15 cellular contexts compared by ENCODE assay signal in the genomic region with DNA sequence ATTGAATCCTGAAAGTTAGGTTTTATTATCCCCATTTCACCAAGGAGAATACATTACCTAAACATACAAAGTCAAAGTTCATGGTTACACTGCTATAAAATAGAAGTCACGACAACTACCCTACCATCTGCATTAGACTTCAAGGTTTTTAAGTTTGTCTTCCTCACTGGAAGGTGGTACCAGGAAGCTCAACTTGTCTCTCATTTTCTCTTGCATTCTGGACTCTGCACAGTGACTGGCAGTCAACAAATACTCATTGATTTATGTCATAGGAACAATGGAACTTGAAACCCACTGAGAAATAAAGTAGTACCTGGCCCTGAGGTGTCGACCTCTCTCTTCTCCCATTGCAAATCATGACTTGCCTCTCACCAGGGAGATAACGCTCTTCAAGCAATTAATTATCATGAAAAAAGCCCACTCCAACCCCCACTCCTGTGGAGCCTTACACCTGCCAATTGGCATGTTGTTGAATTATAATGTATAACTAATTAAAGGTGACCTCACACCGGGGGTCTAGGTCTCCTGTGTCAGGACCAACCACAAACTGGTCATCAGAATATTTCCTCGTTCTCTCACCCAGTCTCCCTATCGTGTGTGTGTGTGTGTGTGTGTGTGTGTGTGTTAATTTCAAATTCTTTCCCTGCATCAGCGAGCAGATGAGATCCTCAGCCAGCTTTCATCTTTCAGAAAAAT.
DNase-seq lines count a peak whose midpoint lies in the region; ATAC-seq and TF ChIP-seq lines count a peak whose summit lies in the region.
"Had no signal": no experiment of that assay in that cellular context is flagged by ENCODE, and none has a peak within 500 bp of the region (broad histone marks: within the 10 kb centered on the region; RNA-seq: fewer than 3 reads in every experiment).

No MANE protein-coding gene starts in this region.

- peak; percentile 27 for DNase-seq in GM23338 (ENCODE audit: low spot score)
- peak; percentile 29 for DNase-seq in NCI-H2029 (lab: John Stamatoyannopoulos, UW)
- DNase-seq in body of pancreas: no peak
- no peak for DNase-seq in activated T-cell treated with anti-CD3 and anti-CD28 coated beads, Interleukin-2, amount 50 U/mL, for 24 hours
- DNase-seq in A673 (ENCODE audit: low spot score): no peak
- DNase-seq in NCI-H446 treated with DMSO at 0.1 percent for 48 hours (lab: John Stamatoyannopoulos, UW): no peak
- no peak for DNase-seq in A172 (ENCODE audit: low spot score)
- DNase-seq: activated CD4-positive, alpha-beta T cell treated with anti-CD3 and anti-CD28 coated beads, Interleukin-2, amount 10 ng/mL, durations not matched to agents 7 days and 5 days; activated naive CD8-positive, alpha-beta T cell treated with anti-CD3 and anti-CD28 coated beads for 36 hours; DND-41; naive thymus-derived CD8-positive, alpha-beta T cell; psoas muscle; uterus had no signal

- no peaks in the 10 kb centered on the region; the same call in 2 of the 3 replicates for H3K9me3 Mint-ChIP-seq in GM23338
- H3K9me3 Mint-ChIP-seq in activated T-cell treated with anti-CD3 and anti-CD28 coated beads, Interleukin-2, amount 50 U/mL, for 24 hours: no peaks in the 10 kb centered on the region
- H3K9me3 Mint-ChIP-seq: activated CD4-positive, alpha-beta T cell treated with anti-CD3 and anti-CD28 coated beads, Interleukin-2, amount 10 ng/mL, durations not matched to agents 7 days and 5 days; activated naive CD8-positive, alpha-beta T cell treated with anti-CD3 and anti-CD28 coated beads for 36 hours had no signal

- peak; percentile 91 for ATAC-seq in GM23338
- peak; percentile 68 for ATAC-seq in body of pancreas
- ATAC-seq: naive thymus-derived CD8-positive, alpha-beta T cell; SK-N-SH treated with all-trans-retinoic acid at 6 μM for 48 hours had no signal

- H2AFZ ChIP-seq in GM23338: no peak overlapping the region

- no peaks in the 10 kb centered on the region for H3K9me3 ChIP-seq in body of pancreas
- no peaks in the 10 kb centered on the region for H3K9me3 ChIP-seq in muscle layer of duodenum (ENCODE audit: control insufficient read depth in 1 of 2, low read length in 2 of 2)
- H3K9me3 ChIP-seq in A673 (ENCODE audit: low read depth, low read length, poor library complexity, severe bottlenecking): no peaks in the 10 kb centered on the region
- H3K9me3 ChIP-seq: psoas muscle, uterus had no signal

- H3K27me3 ChIP-seq in GM23338 (ENCODE audit: insufficient read depth): no peaks in the 10 kb centered on the region
- H3K27me3 ChIP-seq in body of pancreas: no peaks in the 10 kb centered on the region
- H3K27me3 ChIP-seq in muscle layer of duodenum (ENCODE audit: low read depth, low read length): no peaks in the 10 kb centered on the region
- H3K27me3 ChIP-seq in A673 (replicated peaks; ENCODE audit: insufficient read depth, low read depth, low read length, poor library complexity): no peaks in the 10 kb centered on the region
- H3K27me3 ChIP-seq: uterus had no signal

- H3F3A ChIP-seq in GM23338 (replicated peaks; ENCODE audit: low read depth): no peaks in the 10 kb centered on the region

- H3K27me3 Mint-ChIP-seq in GM23338 (ENCODE audit: insufficient read depth, low read depth, poor library complexity): peaks cover 1% of the 10 kb centered on the region
- peaks cover 4% of the 10 kb centered on the region for H3K27me3 Mint-ChIP-seq in activated T-cell treated with anti-CD3 and anti-CD28 coated beads, Interleukin-2, amount 50 U/mL, for 24 hours
- H3K27me3 Mint-ChIP-seq: activated CD4-positive, alpha-beta T cell treated with anti-CD3 and anti-CD28 coated beads, Interleukin-2, amount 10 ng/mL, durations not matched to agents 7 days and 5 days had no signal

- peak overlapping the region; percentile 16 for H3K27ac Mint-ChIP-seq in GM23338
- H3K27ac Mint-ChIP-seq in activated T-cell treated with anti-CD3 and anti-CD28 coated beads, Interleukin-2, amount 50 U/mL, for 24 hours: no peak overlapping the region
- H3K27ac Mint-ChIP-seq: activated CD4-positive, alpha-beta T cell treated with anti-CD3 and anti-CD28 coated beads, Interleukin-2, amount 10 ng/mL, durations not matched to agents 7 days and 5 days; activated naive CD8-positive, alpha-beta T cell treated with anti-CD3 and anti-CD28 coated beads for 36 hours; naive thymus-derived CD8-positive, alpha-beta T cell had no signal

- BruUV-seq in A673 (replicated peaks; lab: Mats Ljungman, UMichigan): no TSS peak

- H3K27ac ChIP-seq in GM23338 (ENCODE audit: low read depth) (0 out of 2 replicates have a peak overlapping the region, but pooled peaks have one; percentile 10), body of pancreas (no peak overlapping the region), muscle layer of duodenum (ENCODE audit: low read length) (peak overlapping the region; percentile 43), A673 (ENCODE audit: low read depth, low read length, poor library complexity, severe bottlenecking) (no peak overlapping the region)
- H3K27ac ChIP-seq: psoas muscle, uterus had no signal

- no peaks in the 10 kb centered on the region for H3K79me2 ChIP-seq in GM23338 (replicated peaks; ENCODE audit: insufficient read depth)

- H3K4me2 ChIP-seq in GM23338: peak overlapping the region; percentile 59; the same call in 1 of the 2 replicates

- intact Hi-C loops in body of pancreas (cut with DNase I): no loop called here
- intact Hi-C loops in A673 (cut with micrococcal nuclease; ENCODE audit: unreplicated experiment): no loop called here

- 0 out of 2 replicates have a peak overlapping the region, but pooled peaks have one; percentile 23 for H3K4me3 ChIP-seq in GM23338
- no peak overlapping the region for H3K4me3 ChIP-seq in body of pancreas
- H3K4me3 ChIP-seq in muscle layer of duodenum (ENCODE audit: low read depth in 1 of 2, low read length in 2 of 2): no peak overlapping the region
- no peak overlapping the region for H3K4me3 ChIP-seq in A673 (ENCODE audit: low read depth, low read length, poor library complexity, severe bottlenecking)
- H3K4me3 ChIP-seq: psoas muscle, uterus had no signal

- TF ChIP-seq CTCF in GM23338 (conservative IDR thresholded peaks at IDR 0.05; ENCODE audit: low read depth in 2 of 2): no peak
- no peak for TF ChIP-seq CTCF in body of pancreas (IDR thresholded peaks at IDR 0.05)
- TF ChIP-seq CTCF in A673 (conservative IDR thresholded peaks at IDR 0.05; ENCODE audit: low read depth, low read length): no peak

- no peaks in the 10 kb centered on the region for H3K36me3 Mint-ChIP-seq in GM23338 (ENCODE audit: low read depth)
- no peaks in the 10 kb centered on the region for H3K36me3 Mint-ChIP-seq in activated T-cell treated with anti-CD3 and anti-CD28 coated beads, Interleukin-2, amount 50 U/mL, for 24 hours (ENCODE audit: low read depth)
- H3K36me3 Mint-ChIP-seq: activated naive CD8-positive, alpha-beta T cell treated with anti-CD3 and anti-CD28 coated beads for 36 hours; naive thymus-derived CD8-positive, alpha-beta T cell had no signal

- H3K4me1 ChIP-seq in GM23338 (ENCODE audit: insufficient read depth) (peaks cover 22% of the 10 kb centered on the region), body of pancreas (no peaks in the 10 kb centered on the region), muscle layer of duodenum (ENCODE audit: control insufficient read depth in 1 of 2, insufficient read depth in 2 of 2, low read length in 2 of 2) (no peaks in the 10 kb centered on the region), A673 (ENCODE audit: insufficient read depth, low read length, poor library complexity, severe bottlenecking) (no peaks in the 10 kb centered on the region)
- H3K4me1 ChIP-seq: psoas muscle, uterus had no signal

- peak overlapping the region; percentile 38 for H3K4me3 Mint-ChIP-seq in GM23338
- no peak overlapping the region for H3K4me3 Mint-ChIP-seq in activated T-cell treated with anti-CD3 and anti-CD28 coated beads, Interleukin-2, amount 50 U/mL, for 24 hours
- H3K4me3 Mint-ChIP-seq: activated CD4-positive, alpha-beta T cell treated with anti-CD3 and anti-CD28 coated beads, Interleukin-2, amount 10 ng/mL, durations not matched to agents 7 days and 5 days; activated naive CD8-positive, alpha-beta T cell treated with anti-CD3 and anti-CD28 coated beads for 36 hours; naive thymus-derived CD8-positive, alpha-beta T cell had no signal

- peaks cover 33% of the 10 kb centered on the region for H3K4me1 Mint-ChIP-seq in GM23338
- H3K4me1 Mint-ChIP-seq in activated T-cell treated with anti-CD3 and anti-CD28 coated beads, Interleukin-2, amount 50 U/mL, for 24 hours (ENCODE audit: low read depth): no peaks in the 10 kb centered on the region
- H3K4me1 Mint-ChIP-seq: activated CD4-positive, alpha-beta T cell treated with anti-CD3 and anti-CD28 coated beads, Interleukin-2, amount 10 ng/mL, durations not matched to agents 7 days and 5 days; activated naive CD8-positive, alpha-beta T cell treated with anti-CD3 and anti-CD28 coated beads for 36 hours; naive thymus-derived CD8-positive, alpha-beta T cell had no signal

- POLR2A ChIA-PET in A673 (lab: Charles Lee; ENCODE audit: low non-redundant PET): no interaction called here

- no peaks in the 10 kb centered on the region for H4K20me1 ChIP-seq in GM23338 (replicated peaks; ENCODE audit: insufficient read depth)

- CTCF ChIA-PET in A673 (lab: Charles Lee): interaction anchor here (0.6 kb wide), 1 partner anchor 313 kb away, joined by 3 read pairs; no protein-coding TSS in a partner anchor

- WGBS in body of pancreas, 2 donors: 32 to 35% methylated on average over 7 of the region's 7 CpGs

- TF ChIP-seq POLR2A in body of pancreas (IDR thresholded peaks at IDR 0.05): no peak

- 0 out of 2 replicates have a peak, but pooled peaks cover 6% of the 10 kb centered on the region for H3K9me2 ChIP-seq in GM23338 (ENCODE audit: insufficient read depth)

- H3K36me3 ChIP-seq in GM23338 (ENCODE audit: insufficient read depth): no peaks in the 10 kb centered on the region
- H3K36me3 ChIP-seq in body of pancreas (replicated peaks in 1 of 2; ENCODE audit: insufficient read depth in 1 of 2, low read depth in 2 of 2): no peaks in the 10 kb centered on the region
- H3K36me3 ChIP-seq in muscle layer of duodenum (ENCODE audit: control insufficient read depth in 1 of 2, insufficient read depth in 2 of 2, low read length in 2 of 2): no peaks in the 10 kb centered on the region
- H3K36me3 ChIP-seq in A673 (ENCODE audit: insufficient read depth, low read length, poor library complexity, severe bottlenecking): no peaks in the 10 kb centered on the region
- H3K36me3 ChIP-seq: uterus had no signal

Comparison
In these comparisons a context has a peak if more than half of its experiments do, and no peak if none do; other contexts are left out.
1. DNase-seq: peak in GM23338 (single experiment) and NCI-H2029 (single experiment); none in body of pancreas (0 of 4), activated T-cell treated with anti-CD3 and anti-CD28 coated beads, Interleukin-2, amount 50 U/mL, for 24 hours (single experiment), A673 (single experiment), NCI-H446 treated with DMSO at 0.1 percent for 48 hours (single experiment) and A172 (single experiment).
2. H3K27ac ChIP-seq: peak in GM23338 (single experiment) and muscle layer of duodenum (single experiment); none in body of pancreas (0 of 4) and A673 (single experiment).